14 cellular contexts compared by ENCODE assay signal in the genomic region with DNA sequence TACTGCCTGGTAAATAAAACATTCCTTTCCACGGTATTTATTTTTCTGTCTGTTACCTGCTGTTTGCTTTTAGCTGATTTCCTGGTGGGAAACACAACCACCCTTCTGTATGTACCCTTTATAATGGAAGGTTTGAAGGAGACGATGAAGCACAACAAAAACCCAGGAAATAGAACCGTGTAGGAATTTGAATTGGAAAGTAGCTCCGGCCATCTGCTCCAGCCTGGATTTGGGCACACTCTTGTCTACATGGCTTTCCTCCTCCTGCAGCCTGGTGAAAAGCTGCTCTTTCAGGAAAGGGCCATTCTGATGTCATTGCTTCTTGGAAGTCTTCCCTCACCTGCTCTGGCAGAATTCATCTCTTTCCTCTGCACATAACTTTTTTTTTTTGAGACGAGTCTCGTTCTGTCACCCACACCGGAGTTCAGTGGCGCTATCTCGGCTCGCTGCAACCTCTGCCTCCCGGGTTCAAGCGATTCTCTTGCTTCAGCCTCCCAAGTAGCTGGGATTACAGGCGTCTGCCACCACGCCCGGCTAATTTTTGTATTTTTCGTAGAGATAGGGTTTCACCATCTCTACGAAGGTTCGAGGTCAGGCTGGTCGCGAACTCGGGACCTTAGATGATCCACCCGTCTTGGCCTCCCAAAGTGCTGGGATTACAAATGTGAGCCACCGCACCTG. TPM values are rescaled to one million over a fixed set of nuclear protein-coding genes. Genes with fewer than 3 reads are reported as not detected.
DNase-seq lines count a peak whose midpoint lies in the region; ATAC-seq and TF ChIP-seq lines count a peak whose summit lies in the region.
"Had no signal": no experiment of that assay in that cellular context is flagged by ENCODE, and none has a peak within 500 bp of the region (broad histone marks: within the 10 kb centered on the region; RNA-seq: fewer than 3 reads in every experiment).

No MANE protein-coding gene starts in this region.

- H3K27me3 ChIP-seq in BLaER1 treated with 17β-estradiol and CSF1 and Interleukin-3, amounts not matched to agents 10 nM and 100 nM: peaks cover 24 to 56% (median 50%) of the 10 kb centered on the region in 11 experiments
- H3K27me3 ChIP-seq in GM23338 (ENCODE audit: insufficient read depth) (peaks cover 16% of the 10 kb centered on the region), right lobe of liver (no peaks in the 10 kb centered on the region)

- peak overlapping the region in 8 of 11 experiments; percentile 89 to 100 (median 98); a peak in 11 of 22 replicates for H3K4me2 ChIP-seq in BLaER1 treated with 17β-estradiol and CSF1 and Interleukin-3, amounts not matched to agents 10 nM and 100 nM
- H3K4me2 ChIP-seq in GM23338: peak overlapping the region; percentile 74

- ATAC-seq in GM23338 (no peak), right lobe of liver (no peak), sciatic nerve (no peak)
- ATAC-seq in activated naive CD8-positive, alpha-beta T cell treated with anti-CD3 and anti-CD28 coated beads, Interleukin-2, amount 10 ng/mL, durations not matched to agents 7 days and 5 days (ENCODE audit: low read depth): no peak
- ATAC-seq: activated naive CD4-positive, alpha-beta T cell treated with anti-CD3 and anti-CD28 coated beads, Interleukin-2, amount 50 U/mL, for 72 hours; T-cell had no signal

- no peak overlapping the region for H2AFZ ChIP-seq in GM23338

- WGBS in right lobe of liver (ENCODE audit: insufficient coverage, low coverage, low lambda C conversion rate, missing lambda C conversion rate): 69% methylated on average over 23 of the region's 23 CpGs

- TF ChIP-seq POLR2A in right lobe of liver (IDR thresholded peaks at IDR 0.05): no peak

- peaks cover 16 to 33% (median 26%) of the 10 kb centered on the region in 10 experiments; a peak in 19 of 20 replicates for H3K4me1 ChIP-seq in BLaER1 treated with 17β-estradiol and CSF1 and Interleukin-3, amounts not matched to agents 10 nM and 100 nM
- peaks cover 49% of the 10 kb centered on the region for H3K4me1 ChIP-seq in GM23338 (ENCODE audit: insufficient read depth)
- H3K4me1 ChIP-seq in right lobe of liver: peaks cover 0 to 46% (median 4%) of the 10 kb centered on the region in 4 donors

- no peak overlapping the region for H3K27ac ChIP-seq in BLaER1 treated with 17β-estradiol and CSF1 and Interleukin-3, amounts not matched to agents 10 nM and 100 nM
- peak overlapping the region; percentile 86 for H3K27ac ChIP-seq in GM23338 (ENCODE audit: low read depth)
- peak overlapping the region in 1 of 3 donors; percentile 14 for H3K27ac ChIP-seq in right lobe of liver

- peaks cover 18% of the 10 kb centered on the region for H3K27me3 Mint-ChIP-seq in GM23338 (ENCODE audit: insufficient read depth, low read depth, poor library complexity)
- peaks cover 2% of the 10 kb centered on the region for H3K27me3 Mint-ChIP-seq in activated naive CD8-positive, alpha-beta T cell treated with anti-CD3 and anti-CD28 coated beads, Interleukin-2, amount 10 ng/mL, durations not matched to agents 7 days and 5 days

- TF ChIP-seq CTCF in GM23338 (conservative IDR thresholded peaks at IDR 0.05; ENCODE audit: low read depth in 2 of 2): no peak
- no peak for TF ChIP-seq CTCF in right lobe of liver (IDR thresholded peaks at IDR 0.05)

- H3K9ac ChIP-seq in BLaER1 treated with 17β-estradiol and CSF1 and Interleukin-3, amounts not matched to agents 10 nM and 100 nM: no peak overlapping the region

- peaks cover 0 to 8% (median 0%) of the 10 kb centered on the region in 11 experiments; a peak in 6 of 22 replicates for H3K36me3 ChIP-seq in BLaER1 treated with 17β-estradiol and CSF1 and Interleukin-3, amounts not matched to agents 10 nM and 100 nM
- H3K36me3 ChIP-seq in GM23338 (ENCODE audit: insufficient read depth) (no peaks in the 10 kb centered on the region), right lobe of liver (no peaks in the 10 kb centered on the region)

- H3K4me3 ChIP-seq in BLaER1 treated with 17β-estradiol and CSF1 and Interleukin-3, amounts not matched to agents 10 nM and 100 nM: no peak overlapping the region
- H3K4me3 ChIP-seq in GM23338 (peak overlapping the region; percentile 71), right lobe of liver (peak overlapping the region in 2 of 3 donors; percentile 71 to 84)

- no peaks in the 10 kb centered on the region for H3K9me3 Mint-ChIP-seq in GM23338
- H3K9me3 Mint-ChIP-seq in activated naive CD8-positive, alpha-beta T cell treated with anti-CD3 and anti-CD28 coated beads, Interleukin-2, amount 10 ng/mL, durations not matched to agents 7 days and 5 days: no peaks in the 10 kb centered on the region
- H3K9me3 Mint-ChIP-seq: activated naive CD4-positive, alpha-beta T cell treated with anti-CD3 and anti-CD28 coated beads, Interleukin-2, amount 50 U/mL, for 72 hours; T-cell had no signal

- H3K9me2 ChIP-seq in GM23338 (ENCODE audit: insufficient read depth): no peaks in the 10 kb centered on the region

- DNase-seq in GM23338 (ENCODE audit: low spot score): peak; percentile 61
- DNase-seq in activated naive CD8-positive, alpha-beta T cell treated with anti-CD3 and anti-CD28 coated beads, Interleukin-2, amount 10 ng/mL, durations not matched to agents 7 days and 5 days: no peak
- no peak for DNase-seq in right lobe of liver
- DNase-seq in GOT3 (lab: John Stamatoyannopoulos, UW): no peak
- no peak for DNase-seq in putamen (ENCODE audit: low spot score)
- no peak for DNase-seq in stimulated activated naive CD4-positive, alpha-beta T cell treated with Interleukin-2 at 50 U/mL for 16 hours (lab: John Stamatoyannopoulos, UW)
- DNase-seq in sciatic nerve (ENCODE audit: low spot score): no peak
- DNase-seq: activated CD4-positive, alpha-beta T cell treated with anti-CD3 and anti-CD28 coated beads, Interleukin-2, amount 50 U/mL, for 48 hours; cortex of kidney; KBM-7; NCI-H2029 treated with DMSO at 0.1 percent for 48 hours; T-cell had no signal

- peak overlapping the region; percentile 89 for H3K27ac Mint-ChIP-seq in GM23338
- no peak overlapping the region for H3K27ac Mint-ChIP-seq in activated naive CD8-positive, alpha-beta T cell treated with anti-CD3 and anti-CD28 coated beads, Interleukin-2, amount 10 ng/mL, durations not matched to agents 7 days and 5 days
- H3K27ac Mint-ChIP-seq: activated naive CD4-positive, alpha-beta T cell treated with anti-CD3 and anti-CD28 coated beads, Interleukin-2, amount 50 U/mL, for 72 hours; T-cell had no signal

- peaks cover 23% of the 10 kb centered on the region for H3K36me3 Mint-ChIP-seq in GM23338 (ENCODE audit: low read depth)
- peaks cover 30% of the 10 kb centered on the region for H3K36me3 Mint-ChIP-seq in activated naive CD8-positive, alpha-beta T cell treated with anti-CD3 and anti-CD28 coated beads, Interleukin-2, amount 10 ng/mL, durations not matched to agents 7 days and 5 days
- H3K36me3 Mint-ChIP-seq: T-cell had no signal

- H3K9me3 ChIP-seq in BLaER1 treated with 17β-estradiol and CSF1 and Interleukin-3, amounts not matched to agents 10 nM and 100 nM (replicated peaks in 1 of 11): no peaks in the 10 kb centered on the region
- no peaks in the 10 kb centered on the region for H3K9me3 ChIP-seq in right lobe of liver

- peaks cover 48% of the 10 kb centered on the region for H3K79me2 ChIP-seq in GM23338 (replicated peaks; ENCODE audit: insufficient read depth)

- H3K4me1 Mint-ChIP-seq in GM23338: peaks cover 65% of the 10 kb centered on the region
- peaks cover 42% of the 10 kb centered on the region for H3K4me1 Mint-ChIP-seq in activated naive CD8-positive, alpha-beta T cell treated with anti-CD3 and anti-CD28 coated beads, Interleukin-2, amount 10 ng/mL, durations not matched to agents 7 days and 5 days

- peaks cover 25% of the 10 kb centered on the region for H3F3A ChIP-seq in GM23338 (replicated peaks; ENCODE audit: low read depth)

- H3K4me3 Mint-ChIP-seq in GM23338: peak overlapping the region; percentile 93
- peak overlapping the region; percentile 59 for H3K4me3 Mint-ChIP-seq in activated naive CD8-positive, alpha-beta T cell treated with anti-CD3 and anti-CD28 coated beads, Interleukin-2, amount 10 ng/mL, durations not matched to agents 7 days and 5 days

- POLR2A ChIA-PET in activated naive CD8-positive, alpha-beta T cell treated with anti-CD3 and anti-CD28 coated beads, Interleukin-2, amount 10 ng/mL, durations not matched to agents 7 days and 5 days (lab: Charles Lee): no interaction called here

- intact Hi-C loops in right lobe of liver (cut with DNase I): no loop called here
- intact Hi-C loops in sciatic nerve (cut with DNase I): no loop called here

- peaks cover 0 to 61% (median 24%) of the 10 kb centered on the region in 11 experiments; a peak in 11 of 22 replicates for H4K20me1 ChIP-seq in BLaER1 treated with 17β-estradiol and CSF1 and Interleukin-3, amounts not matched to agents 10 nM and 100 nM
- no peaks in the 10 kb centered on the region for H4K20me1 ChIP-seq in GM23338 (replicated peaks; ENCODE audit: insufficient read depth)

TF ChIP-seq in GM23338, 12 proteins besides CTCF, POLR2A, EP300 and RAD21 (continues in another document):
- TF ChIP-seq STAT1 (IDR thresholded peaks at IDR 0.05; ENCODE audit: unreplicated experiment) (no peak), NANOG (IDR thresholded peaks at IDR 0.05; ENCODE audit: borderline replicate concordance) (peak; percentile 56; the same call in 1 of the 2 replicates)
- TF ChIP-seq, protein P1, sequence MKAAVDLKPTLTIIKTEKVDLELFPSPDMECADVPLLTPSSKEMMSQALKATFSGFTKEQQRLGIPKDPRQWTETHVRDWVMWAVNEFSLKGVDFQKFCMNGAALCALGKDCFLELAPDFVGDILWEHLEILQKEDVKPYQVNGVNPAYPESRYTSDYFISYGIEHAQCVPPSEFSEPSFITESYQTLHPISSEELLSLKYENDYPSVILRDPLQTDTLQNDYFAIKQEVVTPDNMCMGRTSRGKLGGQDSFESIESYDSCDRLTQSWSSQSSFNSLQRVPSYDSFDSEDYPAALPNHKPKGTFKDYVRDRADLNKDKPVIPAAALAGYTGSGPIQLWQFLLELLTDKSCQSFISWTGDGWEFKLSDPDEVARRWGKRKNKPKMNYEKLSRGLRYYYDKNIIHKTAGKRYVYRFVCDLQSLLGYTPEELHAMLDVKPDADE (IDR thresholded peaks at IDR 0.05): no peak

RNA-seq across cellular contexts. Expression of a gene that starts 2.7 kb away (rescaled TPM):
- 123 and 137 TPM in 2 replicates for total RNA-seq in GM23338 (2014; rRNA removed; shearing (Covaris generic))
- 111 and 127 TPM in 2 replicates for polyA plus RNA-seq in GM23338 (2016; fragmentation: Nextera tagmentation; extraction: Ambion mirVana)
- total RNA-seq in activated naive CD8-positive, alpha-beta T cell treated with anti-CD3 and anti-CD28 coated beads, Interleukin-2, amount 10 ng/mL, durations not matched to agents 7 days and 5 days: 10 to 100 TPM; 79.5 to 81.3 TPM
- total RNA-seq in right lobe of liver: 100 to 1,000 TPM; 108 to 171 (median 123) TPM
- 27.6 TPM for total RNA-seq in sciatic nerve

Comparison
In these comparisons a context has a peak if more than half of its experiments do, and no peak if none do; other contexts are left out.
1. H3K4me3 ChIP-seq: peak in GM23338 (single experiment) and right lobe of liver (2 of 3); none in BLaER1 treated with 17β-estradiol and CSF1 and Interleukin-3, amounts not matched to agents 10 nM and 100 nM (0 of 10).